ENCODE assay signal across 14 cellular contexts in genomic region chr4:30839583-30840520, GRCh38.
DNase-seq lines count a peak whose midpoint lies in the region; ATAC-seq, FAIRE-seq and TF ChIP-seq lines count a peak whose summit lies in the region.
"Had no signal": no experiment of that assay in that cellular context is flagged by ENCODE, and none has a peak within 500 bp of the region (broad histone marks: within the 10 kb centered on the region; RNA-seq: fewer than 3 reads in every experiment).

No MANE protein-coding gene starts in this region.

- TF ChIP-seq POLR2A in GM12891 (IDR thresholded peaks at IDR 0.05; ENCODE audit: low read depth, low read length): no peak

- H3K36me3 Mint-ChIP-seq in GM23338 (ENCODE audit: low read depth): no peaks in the 10 kb centered on the region
- H3K36me3 Mint-ChIP-seq in activated CD4-positive, alpha-beta memory T cell treated with anti-CD3 and anti-CD28 coated beads, Interleukin-2, amount 10 ng/mL, durations not matched to agents 7 days and 5 days (ENCODE audit: low read depth): no peaks in the 10 kb centered on the region

- no peaks in the 10 kb centered on the region for H3K79me2 ChIP-seq in GM23338 (replicated peaks; ENCODE audit: insufficient read depth)

- POLR2A ChIA-PET in activated CD4-positive, alpha-beta memory T cell treated with anti-CD3 and anti-CD28 coated beads, Interleukin-2, amount 10 ng/mL, durations not matched to agents 7 days and 5 days (lab: Charles Lee): no interaction called here

- no peak overlapping the region for H3K4me3 Mint-ChIP-seq in GM23338
- H3K4me3 Mint-ChIP-seq in activated CD4-positive, alpha-beta memory T cell treated with anti-CD3 and anti-CD28 coated beads, Interleukin-2, amount 10 ng/mL, durations not matched to agents 7 days and 5 days: no peak overlapping the region
- H3K4me3 Mint-ChIP-seq: activated naive CD4-positive, alpha-beta T cell treated with anti-CD3 and anti-CD28 coated beads for 36 hours had no signal

- no peaks in the 10 kb centered on the region for H3K9me2 ChIP-seq in GM23338 (ENCODE audit: insufficient read depth)

- H3K4me3 ChIP-seq in GM23338 (no peak overlapping the region), brain microvascular endothelial cell (ENCODE audit: low read depth, low read length) (no peak overlapping the region)
- H3K4me3 ChIP-seq: prostate gland had no signal

- H3K27me3 Mint-ChIP-seq in GM23338 (ENCODE audit: insufficient read depth, low read depth, poor library complexity): peaks cover 3% of the 10 kb centered on the region
- no peaks in the 10 kb centered on the region for H3K27me3 Mint-ChIP-seq in activated CD4-positive, alpha-beta memory T cell treated with anti-CD3 and anti-CD28 coated beads, Interleukin-2, amount 10 ng/mL, durations not matched to agents 7 days and 5 days

- H3K27me3 ChIP-seq in GM23338 (ENCODE audit: insufficient read depth): no peaks in the 10 kb centered on the region
- H3K27me3 ChIP-seq in brain microvascular endothelial cell (replicated peaks): no peaks in the 10 kb centered on the region

- H3K4me1 Mint-ChIP-seq in GM23338: peaks cover 54% of the 10 kb centered on the region
- no peaks in the 10 kb centered on the region for H3K4me1 Mint-ChIP-seq in activated CD4-positive, alpha-beta memory T cell treated with anti-CD3 and anti-CD28 coated beads, Interleukin-2, amount 10 ng/mL, durations not matched to agents 7 days and 5 days

- TF ChIP-seq CTCF in GM23338 (conservative IDR thresholded peaks at IDR 0.05; ENCODE audit: low read depth in 2 of 2) (no peak), brain microvascular endothelial cell (IDR thresholded peaks at IDR 0.05; ENCODE audit: low read depth, low read length, missing control alignments) (no peak)

- H3K4me2 ChIP-seq in GM23338: no peak overlapping the region

- peak; percentile 56 for ATAC-seq in GM23338
- ATAC-seq in HG02642 (IDR thresholded peaks at IDR 0.05; ENCODE audit: poor library complexity, unreplicated experiment): no peak
- ATAC-seq: left colon had no signal

- CTCF ChIA-PET in activated CD4-positive, alpha-beta memory T cell treated with anti-CD3 and anti-CD28 coated beads, Interleukin-2, amount 10 ng/mL, durations not matched to agents 7 days and 5 days (lab: Charles Lee): no interaction called here

- H3K4me1 ChIP-seq in GM23338 (ENCODE audit: insufficient read depth): peaks cover 52% of the 10 kb centered on the region
- H3K4me1 ChIP-seq: prostate gland had no signal

- in situ Hi-C loops in brain microvascular endothelial cell (cut with HindIII; ENCODE audit: low pct_ligation_motif_present, low sequenced_read_pairs): no loop called here

- FAIRE-seq in GM12891 (lab: Jason Lieb, UNC): no peak

- H3K9me3 Mint-ChIP-seq in GM23338: no peaks in the 10 kb centered on the region
- H3K9me3 Mint-ChIP-seq in activated CD4-positive, alpha-beta memory T cell treated with anti-CD3 and anti-CD28 coated beads, Interleukin-2, amount 10 ng/mL, durations not matched to agents 7 days and 5 days: peaks cover 3% of the 10 kb centered on the region
- H3K9me3 Mint-ChIP-seq: activated naive CD4-positive, alpha-beta T cell treated with anti-CD3 and anti-CD28 coated beads for 36 hours had no signal

- 0 out of 2 replicates have a peak overlapping the region, but pooled peaks have one; percentile 5 for H3K27ac ChIP-seq in GM23338 (ENCODE audit: low read depth)
- no peak overlapping the region for H3K27ac ChIP-seq in brain microvascular endothelial cell
- H3K27ac ChIP-seq: prostate gland had no signal

- H4K20me1 ChIP-seq in GM23338 (replicated peaks; ENCODE audit: insufficient read depth): no peaks in the 10 kb centered on the region

- no peak overlapping the region for H2AFZ ChIP-seq in GM23338

- no peaks in the 10 kb centered on the region for H3F3A ChIP-seq in GM23338 (replicated peaks; ENCODE audit: low read depth)

- peak overlapping the region; percentile 22; the same call in 1 of the 2 replicates for H3K27ac Mint-ChIP-seq in GM23338
- no peak overlapping the region for H3K27ac Mint-ChIP-seq in activated CD4-positive, alpha-beta memory T cell treated with anti-CD3 and anti-CD28 coated beads, Interleukin-2, amount 10 ng/mL, durations not matched to agents 7 days and 5 days
- H3K27ac Mint-ChIP-seq: activated naive CD4-positive, alpha-beta T cell treated with anti-CD3 and anti-CD28 coated beads for 36 hours had no signal

- DNase-seq in GM23338 (ENCODE audit: low spot score) (peak; percentile 38), NCI-H2196 (lab: John Stamatoyannopoulos, UW; ENCODE audit: unreplicated experiment) (peak; percentile 58), brain microvascular endothelial cell (peak; percentile 50), midbrain (lab: John Stamatoyannopoulos, UW) (peak; percentile 35), GM12891 (ENCODE audit: insufficient read length, low spot score) (no peak), DMS79 treated with DMSO at 0.1 percent for 48 hours (lab: John Stamatoyannopoulos, UW) (no peak)
- DNase-seq in activated CD4-positive, alpha-beta memory T cell treated with anti-CD3 and anti-CD28 coated beads, Interleukin-2, amount 10 ng/mL, durations not matched to agents 7 days and 5 days: no peak
- DNase-seq: activated naive CD4-positive, alpha-beta T cell treated with anti-CD3 and anti-CD28 coated beads for 36 hours; Calu3; left colon; NCI-H1105; RPMI8226 had no signal

- no peaks in the 10 kb centered on the region for H3K36me3 ChIP-seq in GM23338 (ENCODE audit: insufficient read depth)
- H3K36me3 ChIP-seq in brain microvascular endothelial cell (replicated peaks): no peaks in the 10 kb centered on the region
- H3K36me3 ChIP-seq: prostate gland had no signal

TF ChIP-seq in GM23338, 12 proteins besides CTCF, POLR2A, EP300 and RAD21 (continues in another document):
- TF ChIP-seq ZNF114 (CRISPR knock-in tag; IDR thresholded peaks at IDR 0.05) (no peak), EZH2 (IDR thresholded peaks at IDR 0.05; ENCODE audit: low read depth, unreplicated experiment) (no peak), POLR2AphosphoS5 (IDR thresholded peaks at IDR 0.05; ENCODE audit: low read depth) (no peak), REST (IDR thresholded peaks at IDR 0.05; ENCODE audit: unreplicated experiment) (no peak)

TF ChIP-seq in GM12891, 5 proteins besides CTCF, POLR2A, EP300 and RAD21:
- TF ChIP-seq POLR2AphosphoS5 (IDR thresholded peaks at IDR 0.05; ENCODE audit: low read depth, low read length): no peak
- no peak for TF ChIP-seq PAX5 (IDR thresholded peaks at IDR 0.05; ENCODE audit: insufficient read depth, low read length, severe bottlenecking)
- TF ChIP-seq TAF1 (IDR thresholded peaks at IDR 0.05; ENCODE audit: low read depth, low read length): no peak
- TF ChIP-seq POU2F2 (IDR thresholded peaks at IDR 0.05; ENCODE audit: low read depth, low read length): no peak
- no peak for TF ChIP-seq SPI1 (IDR thresholded peaks at IDR 0.05; ENCODE audit: low read depth, low read length)

Comparison
In these comparisons a context has a peak if more than half of its experiments do, and no peak if none do; other contexts are left out.
1. DNase-seq: peak in GM23338 (single experiment), NCI-H2196 (single experiment), brain microvascular endothelial cell (single experiment) and midbrain (single experiment); none in GM12891 (single experiment), DMS79 treated with DMSO at 0.1 percent for 48 hours (single experiment) and activated CD4-positive, alpha-beta memory T cell treated with anti-CD3 and anti-CD28 coated beads, Interleukin-2, amount 10 ng/mL, durations not matched to agents 7 days and 5 days (single experiment).